Comparison of ENCODE assay signal across 12 cellular contexts in the genomic region with DNA sequence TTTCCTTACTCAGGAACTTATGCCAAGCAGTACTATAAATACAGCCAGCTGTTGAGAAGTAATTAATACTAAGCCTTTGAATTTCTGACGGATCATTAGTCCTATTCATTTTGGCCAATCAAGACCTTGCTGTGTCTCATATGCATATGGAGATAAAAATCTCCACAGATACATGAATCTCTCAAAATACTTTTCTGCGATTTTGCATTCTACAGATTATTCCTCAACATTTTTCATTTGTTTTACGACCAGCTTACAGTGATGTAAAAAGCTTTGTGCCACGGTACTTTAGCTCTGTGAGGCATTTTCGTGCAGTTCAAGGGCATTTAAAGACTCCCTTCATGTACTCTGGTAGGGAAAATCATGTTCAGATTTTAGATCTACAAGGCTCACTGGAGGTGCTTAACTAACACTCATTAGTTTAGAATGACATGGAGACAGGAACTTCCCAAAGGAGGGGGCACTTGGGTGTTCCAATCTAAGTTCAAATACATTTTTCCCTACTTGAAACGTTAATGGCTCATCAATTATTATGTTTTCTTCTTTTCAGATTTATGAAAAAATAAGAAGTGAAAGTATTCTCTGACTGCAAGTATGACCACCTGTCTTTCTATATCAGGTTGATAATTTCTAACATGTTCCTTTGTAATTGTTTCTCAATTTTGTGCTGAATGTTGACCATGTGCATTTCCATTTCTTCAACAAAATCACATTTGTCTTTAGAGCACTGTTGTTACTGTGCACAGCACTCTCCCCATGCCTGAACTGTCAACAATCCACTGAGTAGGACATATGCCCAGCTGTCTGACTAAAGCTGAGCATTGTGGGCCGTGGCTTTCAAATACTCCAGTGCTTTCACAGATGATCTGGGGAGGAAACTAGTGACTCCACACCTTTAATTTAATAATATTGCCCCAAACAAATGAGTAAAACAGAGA. TPM values are rescaled to one million over a fixed set of nuclear protein-coding genes. Genes with fewer than 3 reads are reported as not detected.
DNase-seq lines count a peak whose midpoint lies in the region; ATAC-seq, FAIRE-seq and TF ChIP-seq lines count a peak whose summit lies in the region.
"Had no signal": no experiment of that assay in that cellular context is flagged by ENCODE, and none has a peak within 500 bp of the region (broad histone marks: within the 10 kb centered on the region; RNA-seq: fewer than 3 reads in every experiment).

No MANE protein-coding gene starts in this region.

- H3K4me1 Mint-ChIP-seq in immature natural killer cell: peaks cover 0 to 6% of the 10 kb centered on the region in 2 donors

- peak overlapping the region; percentile 40; the same call in 1 of the 2 replicates for H3K9ac ChIP-seq in BLaER1
- no peak overlapping the region for H3K9ac ChIP-seq in OCI-LY3 (ENCODE audit: low read length)

- peak overlapping the region in 1 of 6 donors; percentile 38 for H3K27ac Mint-ChIP-seq in immature natural killer cell
- H3K27ac Mint-ChIP-seq: dendritic cell treated with granulocyte-macrophage colony-stimulating factor and Interleukin-4, amounts not matched to agents 40 ng/mL and 50 ng/mL, for 4 days; stimulated activated naive CD8-positive, alpha-beta T cell treated with anti-CD3 and anti-CD28 coated beads, Interleukin-15, Interleukin-2, amounts not matched to agents 100 ng/mL and 50 ng/mL, for 24 hours had no signal

- H3K36me3 ChIP-seq in BLaER1: peaks cover 49% of the 10 kb centered on the region
- peaks cover 32% of the 10 kb centered on the region for H3K36me3 ChIP-seq in OCI-LY3 (replicated peaks; ENCODE audit: low read depth, low read length)
- H3K36me3 ChIP-seq in sigmoid colon: peaks cover 0 to 82% (median 5%) of the 10 kb centered on the region in 4 donors
- H3K36me3 ChIP-seq in pancreas: peaks cover 0 to 2% (median 0%) of the 10 kb centered on the region in 3 donors

- intact Hi-C loops in sigmoid colon (cut with DNase I): no loop called here
- intact Hi-C loops in pancreas (cut with DNase I): no loop called here

- FAIRE-seq in pancreas (lab: Jason Lieb, UNC): no peak

- H2AFZ ChIP-seq in OCI-LY3 (ENCODE audit: low read depth, low read length): no peak overlapping the region

- H3K9me3 ChIP-seq in BLaER1 (peaks cover 10% of the 10 kb centered on the region), OCI-LY3 (ENCODE audit: insufficient read depth, low read length) (no peaks in the 10 kb centered on the region), sigmoid colon (no peaks in the 10 kb centered on the region), pancreas (no peaks in the 10 kb centered on the region)
- H3K9me3 ChIP-seq: gastroesophageal sphincter had no signal

- H4K20me1 ChIP-seq in BLaER1 (no peaks in the 10 kb centered on the region), OCI-LY3 (ENCODE audit: insufficient read depth, low read length) (no peaks in the 10 kb centered on the region)

- 85 to 87% methylated on average over 7 of the region's 7 CpGs for WGBS in sigmoid colon, 2 donors
- WGBS in pancreas, 2 donors: 84 to 92% methylated on average over 7 of the region's 7 CpGs

- no peak for DNase-seq in sigmoid colon
- no peak for DNase-seq in NCI-H510A treated with DMSO at 0.1 percent for 48 hours (lab: John Stamatoyannopoulos, UW)
- DNase-seq in immature natural killer cell: no peak
- no peak for DNase-seq in pancreas
- DNase-seq: WERI-Rb-1 had no signal

- peaks cover 15 to 31% (median 18%) of the 10 kb centered on the region in 3 donors for H3K36me3 Mint-ChIP-seq in immature natural killer cell

- TF ChIP-seq CTCF in OCI-LY3 (IDR thresholded peaks at IDR 0.05; ENCODE audit: low read depth, low read length) (no peak), sigmoid colon (IDR thresholded peaks at IDR 0.05) (no peak), pancreas (IDR thresholded peaks at IDR 0.05) (no peak)

- H3K27me3 ChIP-seq in BLaER1 (no peaks in the 10 kb centered on the region), OCI-LY3 (ENCODE audit: low read depth, low read length) (no peaks in the 10 kb centered on the region), sigmoid colon (no peaks in the 10 kb centered on the region), pancreas (no peaks in the 10 kb centered on the region)
- H3K27me3 ChIP-seq: gastroesophageal sphincter had no signal

- H3K4me3 ChIP-seq in BLaER1: no peak overlapping the region; the same call in 1 of the 2 replicates
- H3K4me3 ChIP-seq in OCI-LY3 (ENCODE audit: low read length): no peak overlapping the region
- no peak overlapping the region for H3K4me3 ChIP-seq in sigmoid colon
- H3K4me3 ChIP-seq in pancreas: no peak overlapping the region
- H3K4me3 ChIP-seq: gastroesophageal sphincter had no signal

- no peaks in the 10 kb centered on the region for H3K79me2 ChIP-seq in OCI-LY3 (ENCODE audit: low read length)

- H3K27me3 Mint-ChIP-seq in immature natural killer cell (ENCODE audit: low read depth in 3 of 3): no peaks in the 10 kb centered on the region
- H3K27me3 Mint-ChIP-seq: dendritic cell treated with granulocyte-macrophage colony-stimulating factor and Interleukin-4, amounts not matched to agents 40 ng/mL and 50 ng/mL, for 4 days; stimulated activated naive CD8-positive, alpha-beta T cell treated with anti-CD3 and anti-CD28 coated beads, Interleukin-15, Interleukin-2, amounts not matched to agents 100 ng/mL and 50 ng/mL, for 24 hours had no signal

- H3K4me2 ChIP-seq in BLaER1 (peak overlapping the region; percentile 89), OCI-LY3 (ENCODE audit: low read length) (peak overlapping the region; percentile 17)

- no peak for TF ChIP-seq POLR2A in sigmoid colon (IDR thresholded peaks at IDR 0.05)

- peak; percentile 57 for ATAC-seq in GM19438 (IDR thresholded peaks at IDR 0.05; ENCODE audit: low read depth, unreplicated experiment)
- ATAC-seq in HG02938 (IDR thresholded peaks at IDR 0.05; ENCODE audit: unreplicated experiment): peak; percentile 57
- no peak for ATAC-seq in pancreas
- ATAC-seq: gastroesophageal sphincter had no signal

- H3K9me3 Mint-ChIP-seq in immature natural killer cell: no peaks in the 10 kb centered on the region
- H3K9me3 Mint-ChIP-seq: dendritic cell treated with granulocyte-macrophage colony-stimulating factor and Interleukin-4, amounts not matched to agents 40 ng/mL and 50 ng/mL, for 4 days; stimulated activated naive CD8-positive, alpha-beta T cell treated with anti-CD3 and anti-CD28 coated beads, Interleukin-15, Interleukin-2, amounts not matched to agents 100 ng/mL and 50 ng/mL, for 24 hours had no signal

- H3K4me1 ChIP-seq in BLaER1 (peaks cover 67% of the 10 kb centered on the region), OCI-LY3 (ENCODE audit: low read length) (peaks cover 22% of the 10 kb centered on the region), sigmoid colon (no peaks in the 10 kb centered on the region), pancreas (no peaks in the 10 kb centered on the region)

- peak overlapping the region; percentile 79 for H3K27ac ChIP-seq in BLaER1
- H3K27ac ChIP-seq in OCI-LY3 (ENCODE audit: low read length): no peak overlapping the region
- no peak overlapping the region for H3K27ac ChIP-seq in sigmoid colon
- H3K27ac ChIP-seq in pancreas: no peak overlapping the region
- H3K27ac ChIP-seq: gastroesophageal sphincter, WERI-Rb-1 had no signal

- no peak overlapping the region for H3K4me3 Mint-ChIP-seq in immature natural killer cell
- H3K4me3 Mint-ChIP-seq: dendritic cell treated with granulocyte-macrophage colony-stimulating factor and Interleukin-4, amounts not matched to agents 40 ng/mL and 50 ng/mL, for 4 days; stimulated activated naive CD8-positive, alpha-beta T cell treated with anti-CD3 and anti-CD28 coated beads, Interleukin-15, Interleukin-2, amounts not matched to agents 100 ng/mL and 50 ng/mL, for 24 hours had no signal

- no peak for TF ChIP-seq EP300 in sigmoid colon (IDR thresholded peaks at IDR 0.05)

RNA-seq across cellular contexts. Expression of a gene that starts 16.4 kb away (rescaled TPM):
- total RNA-seq in sigmoid colon: 10 to 100 TPM; 37.7 to 60.6 (median 49.3) TPM
- polyA plus RNA-seq in sigmoid colon: 10 to 100 TPM in 1 of 3 donors, 1 to 10 TPM in 2; 9.6 to 13.5 (median 9.7) TPM
- 10 to 100 TPM; 20.4 to 28.7 (median 26.6) TPM for polyA plus RNA-seq in immature natural killer cell
- total RNA-seq in pancreas: 10 to 100 TPM; 16.0 to 25.0 (median 19.7) TPM
- polyA plus RNA-seq in pancreas: 10 to 100 TPM in 1 of 2 donors, 1 to 10 TPM in 1; 6.0 to 12.4 TPM

Comparison
In these comparisons a context has a peak if more than half of its experiments do, and no peak if none do; other contexts are left out.
1. ATAC-seq: peak in GM19438 (single experiment) and HG02938 (single experiment); none in pancreas (0 of 4).